ENCODE assay signal across 11 cellular contexts in the genomic region with DNA sequence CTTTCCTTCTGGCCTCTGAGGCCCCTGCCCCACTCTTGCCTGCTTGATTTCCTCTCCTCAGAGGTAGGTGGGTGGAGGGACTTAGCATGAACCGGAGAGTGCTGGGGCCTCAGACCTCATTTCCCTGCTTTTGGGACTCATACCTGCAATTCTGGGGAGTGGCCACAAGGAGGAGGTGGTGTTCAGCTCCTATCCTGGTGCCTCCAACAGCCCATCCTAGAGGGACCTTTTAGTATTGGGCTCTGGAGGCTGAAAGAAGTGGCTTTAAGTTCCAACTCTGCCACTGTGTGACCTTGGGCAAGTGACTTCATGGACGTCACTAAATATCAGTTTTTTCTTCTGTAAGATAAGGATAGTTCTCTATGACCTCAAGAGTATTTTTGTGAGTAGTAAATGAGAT.
A peak's percentile ranks its signal among the peaks of the same experiment; 100 is the strongest.
DNase-seq lines count a peak whose midpoint lies in the region; TF ChIP-seq lines count a peak whose summit lies in the region.
"Had no signal": no experiment of that assay in that cellular context is flagged by ENCODE, and none has a peak within 500 bp of the region (broad histone marks: within the 10 kb centered on the region; RNA-seq: fewer than 3 reads in every experiment).

No MANE protein-coding gene starts in this region.

- no peak for TF ChIP-seq POLR2A in NB4 (IDR thresholded peaks at IDR 0.05; ENCODE audit: extremely low read depth, insufficient read length)

- no peaks in the 10 kb centered on the region for H3K36me3 ChIP-seq in osteoblast (ENCODE audit: insufficient read depth, low read length)

- no peak overlapping the region for H3K27ac ChIP-seq in osteoblast (ENCODE audit: low read depth, low read length)

- no peaks in the 10 kb centered on the region for H3K27me3 ChIP-seq in osteoblast (ENCODE audit: insufficient read depth, low read length)

- peaks cover 9% of the 10 kb centered on the region for H3K4me1 ChIP-seq in osteoblast (ENCODE audit: insufficient read depth, low read length)

- no peaks in the 10 kb centered on the region for H3K9me3 ChIP-seq in osteoblast (ENCODE audit: low read depth, low read length)

- peaks cover 5% of the 10 kb centered on the region for H4K20me1 ChIP-seq in osteoblast (ENCODE audit: insufficient read depth, low read length)

- DNase-seq in DMS 273 (lab: John Stamatoyannopoulos, UW; ENCODE audit: unreplicated experiment) (peak; percentile 30), DMS 273 treated with DMSO at 0.1 percent for 48 hours (lab: John Stamatoyannopoulos, UW) (no peak), NB4 (ENCODE audit: low read depth) (peak; percentile 23), choroid plexus epithelial cell (ENCODE audit: low read depth) (no peak), osteoblast (ENCODE audit: insufficient read length, low spot score, missing footprints) (peak; percentile 77), NCI-H1436 (lab: John Stamatoyannopoulos, UW) (no peak), HPDE6-E6E7 (ENCODE audit: extremely low spot score) (no peak)
- no peak for DNase-seq in stimulated activated CD4-positive, alpha-beta T cell treated with anti-CD3 and anti-CD28 coated beads, Interleukin-2, amount 100 ng/mL, for 24 hours
- DNase-seq: 8988T, cortex of kidney, NCI-H2107 had no signal

- TF ChIP-seq CTCF in NB4 (IDR thresholded peaks at IDR 0.05; ENCODE audit: low read depth, low read length), result peak; percentile 53
- TF ChIP-seq CTCF in choroid plexus epithelial cell (conservative IDR thresholded peaks at IDR 0.05; ENCODE audit: low read depth, low read length), result peak; percentile 54
- peak; percentile 41 for TF ChIP-seq CTCF in osteoblast (IDR thresholded peaks at IDR 0.05; ENCODE audit: extremely low read depth, low read depth, low read length)

- no peak overlapping the region for H2AFZ ChIP-seq in osteoblast (ENCODE audit: low read length)

- H3K79me2 ChIP-seq in osteoblast (ENCODE audit: insufficient read depth, low read length), result no peaks in the 10 kb centered on the region

- no peak overlapping the region for H3K4me3 ChIP-seq in NB4 (ENCODE audit: low read depth, low read length)
- H3K4me3 ChIP-seq in choroid plexus epithelial cell (ENCODE audit: low read depth, low read length), result no peak overlapping the region
- H3K4me3 ChIP-seq in osteoblast (ENCODE audit: insufficient read depth, low read length), result no peak overlapping the region

- no peak overlapping the region for H3K4me2 ChIP-seq in osteoblast (ENCODE audit: insufficient read depth, low read length)

Comparison
In these comparisons a context has a peak if more than half of its experiments do, and no peak if none do; other contexts are left out.
1. DNase-seq: peak in DMS 273 (single experiment), NB4 (single experiment) and osteoblast (single experiment); none in DMS 273 treated with DMSO at 0.1 percent for 48 hours (single experiment), choroid plexus epithelial cell (single experiment), NCI-H1436 (single experiment), stimulated activated CD4-positive, alpha-beta T cell treated with anti-CD3 and anti-CD28 coated beads, Interleukin-2, amount 100 ng/mL, for 24 hours (0 of 2) and HPDE6-E6E7 (single experiment).
2. Peak in every context shown above with its lines, with median percentiles within 50 percentile points of each other: CTCF ChIP-seq.